Comparison of ENCODE assay signal across 8 cellular contexts in the genomic region with DNA sequence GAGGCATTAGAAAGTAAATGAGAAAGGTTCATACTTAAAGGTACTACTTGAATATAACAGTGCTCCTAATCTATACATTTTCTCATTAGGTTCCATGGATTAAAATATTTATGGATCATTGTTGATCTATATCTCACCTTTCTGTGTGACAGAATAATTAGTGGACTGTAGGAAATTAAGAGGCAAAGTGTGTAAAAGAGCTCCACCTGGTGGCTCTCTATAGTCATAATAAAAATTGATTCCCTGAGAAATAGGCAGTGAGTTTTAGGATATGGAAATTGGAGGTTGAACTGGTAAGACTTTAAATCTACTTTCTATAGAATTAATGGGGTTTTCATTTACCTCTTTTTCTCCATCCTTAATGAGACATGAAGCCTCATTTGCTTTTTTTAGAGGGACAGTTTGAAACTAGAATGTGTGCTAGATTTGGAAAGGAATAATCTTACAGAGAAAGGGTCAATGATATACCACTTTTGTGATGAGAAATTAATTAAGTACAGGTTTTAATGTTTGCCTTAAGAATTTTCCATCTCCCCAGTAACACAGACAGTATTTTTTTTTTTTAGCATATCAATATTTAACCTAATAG. TPM values are rescaled to one million over a fixed set of nuclear protein-coding genes. Genes with fewer than 3 reads are reported as not detected.
DNase-seq lines count a peak whose midpoint lies in the region; ATAC-seq and TF ChIP-seq lines count a peak whose summit lies in the region.

No MANE protein-coding gene starts in this region.

- no peaks in the 10 kb centered on the region for H3K9me3 ChIP-seq in colonic mucosa
- no peaks in the 10 kb centered on the region for H3K9me3 ChIP-seq in neutrophil

- no peak overlapping the region for H3K4me3 ChIP-seq in colonic mucosa
- H3K4me3 ChIP-seq in neutrophil (ENCODE audit: low read depth in 1 of 2, low read length in 1 of 2), result no peak overlapping the region

- no peaks in the 10 kb centered on the region for H3K4me1 Mint-ChIP-seq in stimulated activated effector memory CD8-positive, alpha-beta T cell treated with anti-CD3 and anti-CD28 coated beads, Interleukin-12 subunit alpha, Interleukin-12 subunit beta, amount 100 ng/mL, for 72 hours

- H3K4me1 ChIP-seq in colonic mucosa (no peaks in the 10 kb centered on the region), neutrophil (ENCODE audit: control insufficient read depth in 1 of 2, insufficient read depth in 1 of 2, low read depth in 1 of 2, low read length in 1 of 2) (no peaks in the 10 kb centered on the region)

- no peaks in the 10 kb centered on the region for H3K36me3 ChIP-seq in colonic mucosa
- peaks cover 83% of the 10 kb centered on the region for H3K36me3 ChIP-seq in neutrophil

- peak; percentile 58 for TF ChIP-seq CTCF in colonic mucosa (IDR thresholded peaks at IDR 0.05)
- peak; percentile 49 for TF ChIP-seq CTCF in neutrophil (IDR thresholded peaks at IDR 0.05)

- H3K27ac ChIP-seq in colonic mucosa, result no peak overlapping the region
- no peak overlapping the region for H3K27ac ChIP-seq in neutrophil

- ATAC-seq in GM21423 (IDR thresholded peaks at IDR 0.05; ENCODE audit: unreplicated experiment), result peak; percentile 59
- ATAC-seq in stimulated activated effector memory CD8-positive, alpha-beta T cell treated with anti-CD3 and anti-CD28 coated beads, Interleukin-12 subunit alpha, Interleukin-12 subunit beta, amount 100 ng/mL, for 72 hours, result no peak

- no peak overlapping the region for H3K9ac ChIP-seq in colonic mucosa (ENCODE audit: low read depth in 2 of 2, low read length in 2 of 2)

- H3K27me3 ChIP-seq in colonic mucosa (no peaks in the 10 kb centered on the region), neutrophil (no peaks in the 10 kb centered on the region)

- intact Hi-C loops in colonic mucosa (cut with DNase I), result no loop called here

- no peak overlapping the region for H3K4me3 Mint-ChIP-seq in stimulated activated effector memory CD8-positive, alpha-beta T cell treated with anti-CD3 and anti-CD28 coated beads, Interleukin-12 subunit alpha, Interleukin-12 subunit beta, amount 100 ng/mL, for 72 hours

- H3K36me3 Mint-ChIP-seq in stimulated activated effector memory CD8-positive, alpha-beta T cell treated with anti-CD3 and anti-CD28 coated beads, Interleukin-12 subunit alpha, Interleukin-12 subunit beta, amount 100 ng/mL, for 72 hours, result peaks cover 99% of the 10 kb centered on the region

- no peak overlapping the region for H3K27ac Mint-ChIP-seq in stimulated activated effector memory CD8-positive, alpha-beta T cell treated with anti-CD3 and anti-CD28 coated beads, Interleukin-12 subunit alpha, Interleukin-12 subunit beta, amount 100 ng/mL, for 72 hours

- DNase-seq in NCI-H1417 (lab: John Stamatoyannopoulos, UW), result peak in 2 of 3 experiments; percentile 15 to 69
- DNase-seq in NCI-H1417 treated with DMSO at 0.1 percent for 48 hours (lab: John Stamatoyannopoulos, UW), result no peak
- DNase-seq in NCI-H446 treated with DMSO at 0.1 percent for 48 hours (lab: John Stamatoyannopoulos, UW), result peak; percentile 4
- no peak for DNase-seq in colonic mucosa
- DNase-seq in stimulated activated effector memory CD8-positive, alpha-beta T cell treated with anti-CD3 and anti-CD28 coated beads, Interleukin-12 subunit alpha, Interleukin-12 subunit beta, amount 100 ng/mL, for 72 hours (ENCODE audit: low spot score in 2 of 2), result no peak
- DNase-seq in GF-D8 (lab: John Stamatoyannopoulos, UW), result no peak

- H3K9me3 Mint-ChIP-seq in stimulated activated effector memory CD8-positive, alpha-beta T cell treated with anti-CD3 and anti-CD28 coated beads, Interleukin-12 subunit alpha, Interleukin-12 subunit beta, amount 100 ng/mL, for 72 hours, result no peaks in the 10 kb centered on the region

RNA-seq across cellular contexts. Expression of gene DERA, which starts 11.8 kb away (rescaled TPM):
- 10 to 100 TPM; 44.0 to 61.2 TPM for total RNA-seq in colonic mucosa

RNA-seq across cellular contexts. Expression of gene STRAP, which starts 17.2 kb away (rescaled TPM):
- total RNA-seq in colonic mucosa, result 100 to 1,000 TPM in 1 of 2 donors, 10 to 100 TPM in 1; 85.3 to 108 TPM

Comparison
In these comparisons a context has a peak if more than half of its experiments do, and no peak if none do; other contexts are left out.
1. DNase-seq: peak in NCI-H1417 (2 of 3) and NCI-H446 treated with DMSO at 0.1 percent for 48 hours (single experiment); none in NCI-H1417 treated with DMSO at 0.1 percent for 48 hours (single experiment), colonic mucosa (single experiment), stimulated activated effector memory CD8-positive, alpha-beta T cell treated with anti-CD3 and anti-CD28 coated beads, Interleukin-12 subunit alpha, Interleukin-12 subunit beta, amount 100 ng/mL, for 72 hours (0 of 2) and GF-D8 (single experiment).